ENCODE assay signal across 7 cellular contexts in genomic region chr2:240569523-240569997, GRCh38. TPM values are rescaled to one million over a fixed set of nuclear protein-coding genes. Genes with fewer than 3 reads are reported as not detected.
DNase-seq lines count a peak whose midpoint lies in the region; ATAC-seq, FAIRE-seq and TF ChIP-seq lines count a peak whose summit lies in the region.

No MANE protein-coding gene starts in this region.

- POLR2A ChIA-PET in activated naive CD8-positive, alpha-beta T cell treated with anti-CD3 and anti-CD28 coated beads, Interleukin-2, amount 10 ng/mL, durations not matched to agents 7 days and 5 days (lab: Charles Lee), result interaction anchor here (0.6 to 7.5 kb wide), 8 partner anchors 8 to 656 kb away, joined by 3 to 178 read pairs (median 5); partner anchors contain the start of genes CAPN10, DUSP28 and GPR35

- H3K4me3 Mint-ChIP-seq in activated naive CD8-positive, alpha-beta T cell treated with anti-CD3 and anti-CD28 coated beads, Interleukin-2, amount 10 ng/mL, durations not matched to agents 7 days and 5 days, result peak overlapping the region; percentile 92

- H3K4me1 ChIP-seq in HUES6 (ENCODE audit: control insufficient read depth, insufficient read depth, low read length) (peaks cover 29% of the 10 kb centered on the region), left lung (peaks cover 36 to 65% of the 10 kb centered on the region in 2 donors)

- intact Hi-C loops in left lung (cut with DNase I), result no loop called here

- H3K27ac ChIP-seq in HUES6 (ENCODE audit: low read depth, low read length), result no peak overlapping the region
- peak overlapping the region in 1 of 2 donors; percentile 89 for H3K27ac ChIP-seq in left lung
- H3K27ac ChIP-seq in substantia nigra (ENCODE audit: low read depth, low read length, poor library complexity, severe bottlenecking), result peak overlapping the region; percentile 85

- TF ChIP-seq CTCF in left lung (IDR thresholded peaks at IDR 0.05), result no peak

- H3K27ac Mint-ChIP-seq in activated naive CD8-positive, alpha-beta T cell treated with anti-CD3 and anti-CD28 coated beads, Interleukin-2, amount 10 ng/mL, durations not matched to agents 7 days and 5 days, result peak overlapping the region; percentile 81

- peaks cover 32% of the 10 kb centered on the region for H3K4me1 Mint-ChIP-seq in activated naive CD8-positive, alpha-beta T cell treated with anti-CD3 and anti-CD28 coated beads, Interleukin-2, amount 10 ng/mL, durations not matched to agents 7 days and 5 days

- H3K36me3 Mint-ChIP-seq in activated naive CD8-positive, alpha-beta T cell treated with anti-CD3 and anti-CD28 coated beads, Interleukin-2, amount 10 ng/mL, durations not matched to agents 7 days and 5 days, result peaks cover 7% of the 10 kb centered on the region

- H3K4me3 ChIP-seq in HUES6 (ENCODE audit: low read depth, low read length) (peak overlapping the region; percentile 69), left lung (peak overlapping the region; percentile 49 to 87)

- no peaks in the 10 kb centered on the region for H3K27me3 Mint-ChIP-seq in activated naive CD8-positive, alpha-beta T cell treated with anti-CD3 and anti-CD28 coated beads, Interleukin-2, amount 10 ng/mL, durations not matched to agents 7 days and 5 days

- H3K27me3 ChIP-seq in HUES6 (ENCODE audit: control insufficient read depth, insufficient read depth, low read length), result peaks cover 30% of the 10 kb centered on the region
- H3K27me3 ChIP-seq in left lung, result no peaks in the 10 kb centered on the region

- no peak for FAIRE-seq in urothelium cell line (lab: Jason Lieb, UNC)

- DNase-seq in activated naive CD8-positive, alpha-beta T cell treated with anti-CD3 and anti-CD28 coated beads, Interleukin-2, amount 10 ng/mL, durations not matched to agents 7 days and 5 days, result no peak
- DNase-seq in left lung, result no peak
- DNase-seq in substantia nigra (lab: John Stamatoyannopoulos, UW), result no peak
- DNase-seq in urothelium cell line (ENCODE audit: low spot score), result no peak
- DNase-seq in DMS79 treated with DMSO at 0.1 percent for 48 hours (lab: John Stamatoyannopoulos, UW), result no peak
- no peak for DNase-seq in Kasumi-1 (lab: John Stamatoyannopoulos, UW)

- H3K36me3 ChIP-seq in HUES6 (ENCODE audit: control insufficient read depth, insufficient read depth, low read length), result no peaks in the 10 kb centered on the region
- peaks cover 0 to 30% of the 10 kb centered on the region in 2 donors for H3K36me3 ChIP-seq in left lung

- H3K9me3 Mint-ChIP-seq in activated naive CD8-positive, alpha-beta T cell treated with anti-CD3 and anti-CD28 coated beads, Interleukin-2, amount 10 ng/mL, durations not matched to agents 7 days and 5 days, result no peaks in the 10 kb centered on the region

- H3K9ac ChIP-seq in HUES6 (ENCODE audit: low read length), result no peak overlapping the region

- no peaks in the 10 kb centered on the region for H3K9me3 ChIP-seq in HUES6 (ENCODE audit: control insufficient read depth, insufficient read depth, low read depth, low read length)
- H3K9me3 ChIP-seq in left lung, result no peaks in the 10 kb centered on the region

- no peak for ATAC-seq in activated naive CD8-positive, alpha-beta T cell treated with anti-CD3 and anti-CD28 coated beads, Interleukin-2, amount 10 ng/mL, durations not matched to agents 7 days and 5 days (ENCODE audit: low read depth)
- ATAC-seq in left lung, result no peak

RNA-seq across cellular contexts. Expression of gene RNPEPL1, which starts 1.3 kb away (rescaled TPM):
- 100 to 1,000 TPM; 124 TPM for total RNA-seq in activated naive CD8-positive, alpha-beta T cell treated with anti-CD3 and anti-CD28 coated beads, Interleukin-2, amount 10 ng/mL, durations not matched to agents 7 days and 5 days
- 10 to 100 TPM; 89.3 to 99.2 TPM for total RNA-seq in left lung

RNA-seq across cellular contexts. Expression of gene DUSP28, which starts 9.4 kb away (rescaled TPM):
- 10 to 100 TPM; 12.3 to 13.8 TPM for total RNA-seq in activated naive CD8-positive, alpha-beta T cell treated with anti-CD3 and anti-CD28 coated beads, Interleukin-2, amount 10 ng/mL, durations not matched to agents 7 days and 5 days
- 1 to 10 TPM; 2.4 to 3.5 TPM for total RNA-seq in left lung

RNA-seq across cellular contexts. Expression of gene ANKMY1, which starts 11.8 kb away (rescaled TPM):
- total RNA-seq in activated naive CD8-positive, alpha-beta T cell treated with anti-CD3 and anti-CD28 coated beads, Interleukin-2, amount 10 ng/mL, durations not matched to agents 7 days and 5 days, result 10 to 100 TPM; 50.9 to 53.2 TPM
- 10 to 100 TPM; 11.8 to 20.1 TPM for total RNA-seq in left lung

RNA-seq across cellular contexts. Expression of gene CAPN10, which starts 17.0 kb away (rescaled TPM):
- 10 to 100 TPM; 72.3 to 74.2 TPM for total RNA-seq in activated naive CD8-positive, alpha-beta T cell treated with anti-CD3 and anti-CD28 coated beads, Interleukin-2, amount 10 ng/mL, durations not matched to agents 7 days and 5 days
- 10 to 100 TPM; 31.2 to 31.9 TPM for total RNA-seq in left lung

RNA-seq across cellular contexts. Expression of gene GPR35, which starts 55.7 kb away (rescaled TPM):
- total RNA-seq in activated naive CD8-positive, alpha-beta T cell treated with anti-CD3 and anti-CD28 coated beads, Interleukin-2, amount 10 ng/mL, durations not matched to agents 7 days and 5 days, result 10 to 100 TPM; 19.2 to 19.3 TPM
- total RNA-seq in left lung, result 1 to 10 TPM; 1.1 to 6.0 TPM
